ENCODE assay signal across 21 cellular contexts in genomic region chr12:5506295-5506694, GRCh38.
DNase-seq lines count a peak whose midpoint lies in the region; ATAC-seq and TF ChIP-seq lines count a peak whose summit lies in the region.
"Had no signal": no experiment of that assay in that cellular context is flagged by ENCODE, and none has a peak within 500 bp of the region (broad histone marks: within the 10 kb centered on the region; RNA-seq: fewer than 3 reads in every experiment).

No MANE protein-coding gene starts in this region.

- H3K36me3 ChIP-seq in left ventricle myocardium inferior: no peaks in the 10 kb centered on the region
- H3K36me3 ChIP-seq in uterus: no peaks in the 10 kb centered on the region
- H3K36me3 ChIP-seq: SJSA1 had no signal

- intact Hi-C loops in Right ventricle myocardium superior (cut with DNase I): no loop called here
- intact Hi-C loops in right cardiac atrium (cut with DNase I): no loop called here
- intact Hi-C loops in left ventricle myocardium inferior (cut with micrococcal nuclease): no loop called here
- intact Hi-C loops in uterus (cut with DNase I; ENCODE audit: low total_unique reads): no loop called here

- H3K27ac Mint-ChIP-seq in progenitor cell of endocrine pancreas: no peak overlapping the region
- H3K27ac Mint-ChIP-seq: CD4-positive, alpha-beta T cell had no signal

- H3K9me3 Mint-ChIP-seq in progenitor cell of endocrine pancreas (ENCODE audit: low read depth): no peaks in the 10 kb centered on the region
- H3K9me3 Mint-ChIP-seq: CD4-positive, alpha-beta T cell had no signal

- peaks cover 6% of the 10 kb centered on the region for H3K4me1 ChIP-seq in right cardiac atrium (ENCODE audit: control insufficient read depth, insufficient read depth, low read length)
- H3K4me1 ChIP-seq in left ventricle myocardium inferior: peaks cover 33% of the 10 kb centered on the region
- no peaks in the 10 kb centered on the region for H3K4me1 ChIP-seq in uterus
- H3K4me1 ChIP-seq: SJSA1 had no signal

- H3K27ac ChIP-seq in right cardiac atrium (ENCODE audit: low read length) (no peak overlapping the region), left ventricle myocardium inferior (replicated peaks) (peak overlapping the region; percentile 37), uterus (no peak overlapping the region)
- H3K27ac ChIP-seq: GM23248, SJSA1 had no signal

- H3K36me3 Mint-ChIP-seq in progenitor cell of endocrine pancreas (ENCODE audit: insufficient read depth): no peaks in the 10 kb centered on the region

- peaks cover 59% of the 10 kb centered on the region for H3K27me3 Mint-ChIP-seq in progenitor cell of endocrine pancreas

- WGBS in right cardiac atrium: 85% methylated on average over 4 of the region's 4 CpGs

- no peaks in the 10 kb centered on the region for H3K27me3 ChIP-seq in right cardiac atrium (ENCODE audit: control insufficient read depth, insufficient read depth)
- peaks cover 18% of the 10 kb centered on the region for H3K27me3 ChIP-seq in left ventricle myocardium inferior (ENCODE audit: low read depth)
- H3K27me3 ChIP-seq in uterus: no peaks in the 10 kb centered on the region

- H3K9me3 ChIP-seq in right cardiac atrium (ENCODE audit: control insufficient read depth, low read length) (no peaks in the 10 kb centered on the region), left ventricle myocardium inferior (replicated peaks) (no peaks in the 10 kb centered on the region), uterus (no peaks in the 10 kb centered on the region)
- H3K9me3 ChIP-seq: SJSA1 had no signal

- H3K4me1 Mint-ChIP-seq in progenitor cell of endocrine pancreas (ENCODE audit: low read depth): peaks cover 5% of the 10 kb centered on the region

- no peak overlapping the region for H3K4me3 Mint-ChIP-seq in progenitor cell of endocrine pancreas (ENCODE audit: low read depth)
- H3K4me3 Mint-ChIP-seq: CD4-positive, alpha-beta T cell had no signal

- DNase-seq in Right ventricle myocardium superior (no peak), right cardiac atrium (no peak), left ventricle myocardium inferior (no peak), progenitor cell of endocrine pancreas (ENCODE audit: low spot score, unreplicated experiment) (peak; percentile 6), uterus (no peak), C1 segment of cervical spinal cord (lab: John Stamatoyannopoulos, UW) (no peak)
- DNase-seq: CD4-positive, alpha-beta T cell; COR-L47; H7; MV-4-11; NCI-H1105; NCI-H1436 treated with DMSO at 0.1 percent for 48 hours; NCI-H187 treated with DMSO at 0.1 percent for 48 hours; NCI-H524; NCI-H748 treated with DMSO at 0.1 percent for 48 hours had no signal

- H3K4me3 ChIP-seq in right cardiac atrium (ENCODE audit: low read length) (no peak overlapping the region), left ventricle myocardium inferior (no peak overlapping the region), uterus (no peak overlapping the region)
- H3K4me3 ChIP-seq: GM23248, K562, SJSA1 had no signal

- no peak for TF ChIP-seq POLR2A in uterus (IDR thresholded peaks at IDR 0.05)

- no peak for TF ChIP-seq CTCF in left ventricle myocardium inferior (IDR thresholded peaks at IDR 0.05; ENCODE audit: borderline replicate concordance)
- TF ChIP-seq CTCF in progenitor cell of endocrine pancreas (IDR thresholded peaks at IDR 0.05; ENCODE audit: unreplicated experiment): no peak
- TF ChIP-seq CTCF in uterus (IDR thresholded peaks at IDR 0.05): no peak

- peak; percentile 31 for ATAC-seq in Right ventricle myocardium superior (ENCODE audit: poor library complexity)
- no peak for ATAC-seq in right cardiac atrium
- no peak for ATAC-seq in HG03108 (IDR thresholded peaks at IDR 0.05; ENCODE audit: unreplicated experiment)
- no peak for ATAC-seq in GM21360 (IDR thresholded peaks at IDR 0.05; ENCODE audit: unreplicated experiment)
- ATAC-seq: HepG2, K562 had no signal
